9 cellular contexts compared by ENCODE assay signal in genomic region chr1:201593200-201593828, GRCh38. TPM values are rescaled to one million over a fixed set of nuclear protein-coding genes. Genes with fewer than 3 reads are reported as not detected.
DNase-seq lines count a peak whose midpoint lies in the region; ATAC-seq and FAIRE-seq lines count a peak whose summit lies in the region.
"Had no signal": no experiment of that assay in that cellular context is flagged by ENCODE, and none has a peak within 500 bp of the region (broad histone marks: within the 10 kb centered on the region; RNA-seq: fewer than 3 reads in every experiment).

No MANE protein-coding gene starts in this region.

- intact Hi-C loops in posterior vena cava (cut with DNase I) (no loop called here), head of caudate nucleus (cut with DNase I) (no loop called here)

- DNase-seq in GM03348 (ENCODE audit: low spot score) (peak; percentile 88), RCC 7860 (ENCODE audit: low spot score) (peak; percentile 42), fibroblast of gingiva (ENCODE audit: low read depth) (peak; percentile 99), pulmonary artery endothelial cell (ENCODE audit: low read depth, low spot score) (peak; percentile 30), posterior vena cava (ENCODE audit: low spot score) (no peak), HuH-7 (ENCODE audit: low spot score) (no peak), head of caudate nucleus (no peak)

- no peak for FAIRE-seq in RCC 7860 (lab: Jason Lieb, UNC)
- FAIRE-seq: TTC549 had no signal

- ATAC-seq in GM19328 (IDR thresholded peaks at IDR 0.05; ENCODE audit: unreplicated experiment) = no peak

RNA-seq across cellular contexts. Expression of gene NAV1, which starts 54.4 kb away (rescaled TPM):
- total RNA-seq in pulmonary artery endothelial cell (29.7 and 32.5 TPM in 2 replicates), posterior vena cava (10 to 100 TPM; 85.0 to 96.0 TPM)

Comparison
In these comparisons a context has a peak if more than half of its experiments do, and no peak if none do; other contexts are left out.
1. DNase-seq: peak in GM03348 (single experiment), RCC 7860 (single experiment), fibroblast of gingiva (single experiment) and pulmonary artery endothelial cell (single experiment); none in posterior vena cava (single experiment), HuH-7 (single experiment) and head of caudate nucleus (0 of 42).